8 cellular contexts compared by ENCODE assay signal in the genomic region with DNA sequence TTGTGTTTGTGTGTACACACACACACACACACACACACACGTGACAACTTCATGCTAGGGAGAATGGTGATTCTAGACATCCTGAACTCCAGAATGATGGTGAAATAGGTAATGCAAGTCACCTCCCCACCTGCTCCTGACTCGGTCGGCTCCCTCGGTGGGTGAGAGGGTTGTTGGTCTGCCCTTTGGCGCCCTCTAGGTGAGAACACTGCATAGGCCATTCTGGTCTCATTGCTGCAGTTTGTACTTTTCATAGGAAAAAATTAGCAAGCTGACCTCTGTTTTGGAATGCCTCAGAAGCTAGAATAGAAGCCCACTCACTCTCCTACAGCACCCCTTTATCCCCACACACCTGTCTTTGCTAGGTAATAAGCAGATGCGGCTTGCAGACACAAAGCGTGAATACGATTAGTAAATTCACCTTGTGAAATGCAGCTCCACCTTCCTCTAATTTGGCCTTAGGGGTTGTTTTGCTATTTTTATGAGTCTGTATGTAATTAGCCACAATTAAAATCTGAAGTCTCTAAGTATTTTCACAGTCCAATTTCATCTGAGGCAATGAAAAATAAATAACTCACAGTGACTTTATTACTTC.
DNase-seq lines count a peak whose midpoint lies in the region; ATAC-seq and TF ChIP-seq lines count a peak whose summit lies in the region.

No MANE protein-coding gene starts in this region.

- no peak for TF ChIP-seq POLR2A in Peyer's patch (IDR thresholded peaks at IDR 0.05)

- peak in 5 of 6 experiments; percentile 19 to 52 (median 49) for TF ChIP-seq CTCF in Peyer's patch (IDR thresholded peaks at IDR 0.05)
- peak; percentile 92 for TF ChIP-seq CTCF in cardiac muscle cell (IDR thresholded peaks at IDR 0.05; ENCODE audit: low read depth, low read length)

- intact Hi-C loops in activated T-helper 2 cell treated with anti-CD3 and anti-CD28 coated beads, Interferon-gamma antibody, Interleukin-2, Interleukin-4, amounts not matched to agents 10 μg/mL and 5 μg/mL and 100 μg/mL, durations not matched to agents 14 hours and 24 hours and 36 hours (cut with micrococcal nuclease), result no loop called here

- H3K36me3 Mint-ChIP-seq in activated T-helper 2 cell treated with anti-CD3 and anti-CD28 coated beads, Interferon-gamma antibody, Interleukin-2, Interleukin-4, amounts not matched to agents 10 μg/mL and 5 μg/mL and 100 μg/mL, durations not matched to agents 14 hours and 24 hours and 36 hours (ENCODE audit: low read depth), result no peaks in the 10 kb centered on the region

- no peaks in the 10 kb centered on the region for H3K4me1 Mint-ChIP-seq in activated T-helper 2 cell treated with anti-CD3 and anti-CD28 coated beads, Interferon-gamma antibody, Interleukin-2, Interleukin-4, amounts not matched to agents 10 μg/mL and 5 μg/mL and 100 μg/mL, durations not matched to agents 14 hours and 24 hours and 36 hours (ENCODE audit: low read depth)

- H3K27ac ChIP-seq in Peyer's patch (no peak overlapping the region), cardiac muscle cell (no peak overlapping the region)

- H3K36me3 ChIP-seq in Peyer's patch, result no peaks in the 10 kb centered on the region
- H3K36me3 ChIP-seq in cardiac muscle cell, result no peaks in the 10 kb centered on the region

- peaks cover 12% of the 10 kb centered on the region for H3K27me3 Mint-ChIP-seq in activated T-helper 2 cell treated with anti-CD3 and anti-CD28 coated beads, Interferon-gamma antibody, Interleukin-2, Interleukin-4, amounts not matched to agents 10 μg/mL and 5 μg/mL and 100 μg/mL, durations not matched to agents 14 hours and 24 hours and 36 hours (ENCODE audit: low read depth)

- H3K4me3 ChIP-seq in Peyer's patch (no peak overlapping the region), cardiac muscle cell (no peak overlapping the region)

- H3K27ac Mint-ChIP-seq in activated T-helper 2 cell treated with anti-CD3 and anti-CD28 coated beads, Interferon-gamma antibody, Interleukin-2, Interleukin-4, amounts not matched to agents 10 μg/mL and 5 μg/mL and 100 μg/mL, durations not matched to agents 14 hours and 24 hours and 36 hours, result no peak overlapping the region

- DNase-seq in G401 (ENCODE audit: low spot score) (peak; percentile 71), Kasumi-1 (lab: John Stamatoyannopoulos, UW) (peak; percentile 38 to 57), Peyer's patch (peak in 2 of 3 donors; percentile 53 to 56), cardiac muscle cell (ENCODE audit: low read depth in 1 of 2, low spot score in 1 of 2) (peak; percentile 54 to 78), retina (peak; percentile 72)
- peak; percentile 16 for DNase-seq in activated T-helper 2 cell treated with anti-CD3 and anti-CD28 coated beads, Interferon-gamma antibody, Interleukin-2, Interleukin-4, amounts not matched to agents 10 μg/mL and 5 μg/mL and 100 μg/mL, durations not matched to agents 14 hours and 24 hours and 36 hours (ENCODE audit: low spot score)

- H3K4me1 ChIP-seq in Peyer's patch (no peaks in the 10 kb centered on the region), cardiac muscle cell (ENCODE audit: low read depth) (no peaks in the 10 kb centered on the region)

- in situ Hi-C loops in G401 (cut with HindIII; ENCODE audit: low sequenced_read_pairs), result no loop called here

- no peak overlapping the region for H3K4me3 Mint-ChIP-seq in activated T-helper 2 cell treated with anti-CD3 and anti-CD28 coated beads, Interferon-gamma antibody, Interleukin-2, Interleukin-4, amounts not matched to agents 10 μg/mL and 5 μg/mL and 100 μg/mL, durations not matched to agents 14 hours and 24 hours and 36 hours (ENCODE audit: low read depth)

- no peaks in the 10 kb centered on the region for H3K9me3 Mint-ChIP-seq in activated T-helper 2 cell treated with anti-CD3 and anti-CD28 coated beads, Interferon-gamma antibody, Interleukin-2, Interleukin-4, amounts not matched to agents 10 μg/mL and 5 μg/mL and 100 μg/mL, durations not matched to agents 14 hours and 24 hours and 36 hours

- H3K27me3 ChIP-seq in Peyer's patch (no peaks in the 10 kb centered on the region), cardiac muscle cell (peaks cover 16% of the 10 kb centered on the region)

- no peak for ATAC-seq in HG03354 (IDR thresholded peaks at IDR 0.05; ENCODE audit: poor library complexity, severe bottlenecking, unreplicated experiment)
- no peak for ATAC-seq in HG03469 (IDR thresholded peaks at IDR 0.05; ENCODE audit: unreplicated experiment)

- H3K9me3 ChIP-seq in Peyer's patch, result no peaks in the 10 kb centered on the region
- no peaks in the 10 kb centered on the region for H3K9me3 ChIP-seq in cardiac muscle cell (ENCODE audit: low read depth)

Comparison
In these comparisons a context has a peak if more than half of its experiments do, and no peak if none do; other contexts are left out.
1. DNase-seq: peak in every context shown above with its lines; median percentile 72 in retina; 71 in G401; 66 in cardiac muscle cell; 54 in Peyer's patch; 48 in Kasumi-1; 16 in activated T-helper 2 cell treated with anti-CD3 and anti-CD28 coated beads, Interferon-gamma antibody, Interleukin-2, Interleukin-4, amounts not matched to agents 10 μg/mL and 5 μg/mL and 100 μg/mL, durations not matched to agents 14 hours and 24 hours and 36 hours.